In genomic region chr9:82975176-82975575, GRCh38 we compare ENCODE assay signal across 22 cellular contexts.
DNase-seq lines count a peak whose midpoint lies in the region; ATAC-seq, FAIRE-seq and TF ChIP-seq lines count a peak whose summit lies in the region.
"Had no signal": no experiment of that assay in that cellular context is flagged by ENCODE, and none has a peak within 500 bp of the region (broad histone marks: within the 10 kb centered on the region; RNA-seq: fewer than 3 reads in every experiment).

No MANE protein-coding gene starts in this region.

- H3K4me3 ChIP-seq in HepG2 (replicated peaks in 1 of 3; ENCODE audit: insufficient read depth in 1 of 3, low read depth in 2 of 3, low read length in 3 of 3) (no peak overlapping the region), right lobe of liver (no peak overlapping the region), HEK293 (ENCODE audit: low read depth, low read length) (no peak overlapping the region), bronchial epithelial cell (ENCODE audit: low read depth, low read length) (no peak overlapping the region), mesendoderm (ENCODE audit: low read length) (no peak overlapping the region)
- H3K4me3 ChIP-seq: BLaER1 had no signal

- H4K20me1 ChIP-seq in HepG2 (ENCODE audit: insufficient read depth, low read length), result no peaks in the 10 kb centered on the region
- H4K20me1 ChIP-seq: BLaER1 had no signal

- H2AK5ac ChIP-seq in mesendoderm (ENCODE audit: low read length), result no peak overlapping the region

- CTCF ChIA-PET in HepG2 (lab: Yijun Ruan, JAX; ENCODE audit: low intra/inter-chr PET ratio, low total read pairs) (no interaction called here), HEK293 (lab: Yijun Ruan, JAX) (no interaction called here)

- no peak overlapping the region for H3K23ac ChIP-seq in mesendoderm (ENCODE audit: low read length)

- BruUV-seq in HepG2 (replicated peaks; lab: Mats Ljungman, UMichigan), result no TSS peak

- H3K56ac ChIP-seq in mesendoderm (ENCODE audit: low read length), result no peak overlapping the region

- H3K4me1 ChIP-seq in HepG2 (ENCODE audit: insufficient read depth, low read length) (no peaks in the 10 kb centered on the region), right lobe of liver (no peaks in the 10 kb centered on the region), HEK293 (ENCODE audit: control insufficient read depth, insufficient read depth, low read length) (no peaks in the 10 kb centered on the region), mesendoderm (ENCODE audit: control insufficient read depth, low read depth, low read length) (no peaks in the 10 kb centered on the region)
- H3K4me1 ChIP-seq: BE2C, BLaER1, Caco-2 had no signal

- H2BK5ac ChIP-seq in mesendoderm (ENCODE audit: low read length), result no peak overlapping the region

- WGBS in HepG2 (ENCODE audit: low lambda C conversion rate), result 26% methylated on average over 6 of the region's 6 CpGs
- WGBS in right lobe of liver (ENCODE audit: insufficient coverage, low coverage, low lambda C conversion rate, missing lambda C conversion rate), result 62% methylated on average over 5 of the region's 6 CpGs
- WGBS in mesendoderm (ENCODE audit: extremely low coverage, insufficient coverage, low lambda C conversion rate), result no CpG with 5 or more reads among the region's 6 CpGs

- H3K27me3 ChIP-seq in HepG2 (ENCODE audit: control insufficient read depth in 1 of 2, insufficient read depth in 2 of 2, low read length in 2 of 2) (no peaks in the 10 kb centered on the region), right lobe of liver (no peaks in the 10 kb centered on the region), bronchial epithelial cell (ENCODE audit: control insufficient read depth, insufficient read depth, low read length) (no peaks in the 10 kb centered on the region), mesendoderm (ENCODE audit: insufficient read depth, low read length, poor library complexity) (no peaks in the 10 kb centered on the region)
- H3K27me3 ChIP-seq: BE2C, BLaER1 had no signal

- H3K4me2 ChIP-seq in HepG2 (ENCODE audit: low read depth, low read length), result no peak overlapping the region
- H3K4me2 ChIP-seq in mesendoderm (ENCODE audit: low read length), result no peak overlapping the region
- H3K4me2 ChIP-seq: BLaER1 had no signal

- H2BK15ac ChIP-seq in mesendoderm (replicated peaks; ENCODE audit: low read depth), result no peak overlapping the region

- TF ChIP-seq EP300 in HepG2 (IDR thresholded peaks at IDR 0.05; ENCODE audit: low read depth in 2 of 2, low read length in 2 of 2), result no peak
- no peak for TF ChIP-seq EP300 in HepG2 (CRISPR knock-in tag; IDR thresholded peaks at IDR 0.05; ENCODE audit: borderline replicate concordance)

- H2BK120ac ChIP-seq in mesendoderm (ENCODE audit: low read depth, low read length), result no peak overlapping the region

- H3K9ac ChIP-seq in HepG2 (ENCODE audit: insufficient read depth, low read depth, low read length), result no peak overlapping the region
- no peak overlapping the region for H3K9ac ChIP-seq in mesendoderm (ENCODE audit: low read length)
- H3K9ac ChIP-seq: BLaER1 had no signal

- FAIRE-seq in HepG2 (lab: Jason Lieb, UNC) (no peak), bronchial epithelial cell (lab: Jason Lieb, UNC) (peak; percentile 86)
- FAIRE-seq: D721Med, G401.6, GM12891, GM19239 had no signal

- ATAC-seq in HepG2 (no peak), right lobe of liver (no peak), Right ventricle myocardium inferior (no peak)
- ATAC-seq: CD8-positive, alpha-beta T cell had no signal

- no peak overlapping the region for H3K18ac ChIP-seq in mesendoderm (ENCODE audit: low read length)

- intact Hi-C loops in HepG2 (cut with micrococcal nuclease; ENCODE audit: unreplicated experiment), result no loop called here
- intact Hi-C loops in right lobe of liver (cut with DNase I), result no loop called here
- intact Hi-C loops in Right ventricle myocardium inferior (cut with DNase I), result no loop called here

- no peaks in the 10 kb centered on the region for H3K9me3 ChIP-seq in HepG2 (ENCODE audit: low read length)
- H3K9me3 ChIP-seq in right lobe of liver, result no peaks in the 10 kb centered on the region
- H3K9me3 ChIP-seq in HEK293 (ENCODE audit: control insufficient read depth, insufficient read depth, low read depth, low read length), result no peaks in the 10 kb centered on the region
- H3K9me3 ChIP-seq: BE2C, Caco-2 had no signal

- H3K4ac ChIP-seq in mesendoderm (ENCODE audit: low read depth, low read length), result no peak overlapping the region

- no peak overlapping the region for H4K5ac ChIP-seq in mesendoderm (ENCODE audit: low read length)

- POLR2A ChIA-PET in HepG2 (lab: Yijun Ruan, JAX), result no interaction called here
- POLR2A ChIA-PET in HEK293 (lab: Yijun Ruan, JAX), result no interaction called here

- no peak for TF ChIP-seq POLR2A in HepG2 (IDR thresholded peaks at IDR 0.05; ENCODE audit: insufficient read depth in 1 of 2, low read depth in 2 of 2, low read length in 2 of 2)
- TF ChIP-seq POLR2A in right lobe of liver (IDR thresholded peaks at IDR 0.05), result no peak

- H4K8ac ChIP-seq in mesendoderm (ENCODE audit: low read depth, low read length), result no peak overlapping the region

- DNase-seq in HepG2 (ENCODE audit: low spot score) (no peak), right lobe of liver (no peak), bronchial epithelial cell (ENCODE audit: low read depth) (no peak), mesendoderm (peak; percentile 9), C1 segment of cervical spinal cord (lab: John Stamatoyannopoulos, UW) (no peak), Right ventricle myocardium inferior (ENCODE audit: missing footprints) (no peak), NOMO-1 (lab: John Stamatoyannopoulos, UW; ENCODE audit: unreplicated experiment in 2 of 2) (no peak)
- DNase-seq: ACHN; BE2C; Caco-2; CD4-positive, alpha-beta T cell; CD8-positive, alpha-beta T cell; DMS79 treated with DMSO at 0.1 percent for 48 hours; GF-D8 had no signal

- no peak overlapping the region for H3K27ac ChIP-seq in HepG2 (ENCODE audit: extremely low read length, insufficient read depth, low read length)
- no peak overlapping the region for H3K27ac ChIP-seq in right lobe of liver
- H3K27ac ChIP-seq in HEK293 (ENCODE audit: extremely low read depth, low read depth, low read length), result no peak overlapping the region
- no peak overlapping the region for H3K27ac ChIP-seq in mesendoderm (ENCODE audit: low read depth, low read length)
- H3K27ac ChIP-seq: 22Rv1, BLaER1, C4-2B had no signal

- H3K79me1 ChIP-seq in mesendoderm (ENCODE audit: low read length), result no peaks in the 10 kb centered on the region

- no peak for TF ChIP-seq RAD21 in HepG2 (CRISPR knock-in tag; IDR thresholded peaks at IDR 0.05)

- TF ChIP-seq CTCF in HepG2 (CRISPR knock-in tag; IDR thresholded peaks at IDR 0.05) (no peak), right lobe of liver (IDR thresholded peaks at IDR 0.05) (no peak), HEK293 (tag by site-specific recombination; IDR thresholded peaks at IDR 0.05) (no peak), bronchial epithelial cell (IDR thresholded peaks at IDR 0.05; ENCODE audit: insufficient read depth, low read length, severe bottlenecking) (no peak)

- H3K36me3 ChIP-seq in HepG2 (replicated peaks in 1 of 2; ENCODE audit: control insufficient read depth in 1 of 2, insufficient read depth in 2 of 2, low read length in 2 of 2) (no peaks in the 10 kb centered on the region), right lobe of liver (no peaks in the 10 kb centered on the region), HEK293 (ENCODE audit: control insufficient read depth in 2 of 2, insufficient read depth in 1 of 2, low read length in 2 of 2) (peaks cover 0 to 9% of the 10 kb centered on the region in 2 experiments; a peak in 1 of 3 replicates), bronchial epithelial cell (ENCODE audit: control insufficient read depth, insufficient read depth, low read length) (peaks cover 1% of the 10 kb centered on the region), mesendoderm (ENCODE audit: control insufficient read depth, insufficient read depth, low read length) (no peaks in the 10 kb centered on the region)
- H3K36me3 ChIP-seq: BE2C, BLaER1 had no signal

- in situ Hi-C loops in HepG2 (cut with HindIII; ENCODE audit: extremely low pct_ligation_motif_present, low pct_unique_long_range_greater_than_20kb), result no loop called here

- H3K79me2 ChIP-seq in HepG2 (ENCODE audit: insufficient read depth, low read length), result no peaks in the 10 kb centered on the region
- no peaks in the 10 kb centered on the region for H3K79me2 ChIP-seq in mesendoderm (ENCODE audit: control insufficient read depth, insufficient read depth, low read length)

- H2AFZ ChIP-seq in HepG2 (ENCODE audit: low read length), result no peak overlapping the region

TF ChIP-seq in HepG2, 621 proteins besides CTCF, POLR2A, EP300 and RAD21 (continues in another document):
- TF ChIP-seq REPIN1 (CRISPR knock-in tag; IDR thresholded peaks at IDR 0.05; ENCODE audit: borderline replicate concordance, low read depth), result no peak
- no peak for TF ChIP-seq ZNF589 (CRISPR knock-in tag; conservative IDR thresholded peaks at IDR 0.05)
- no peak for TF ChIP-seq PTBP1 (IDR thresholded peaks at IDR 0.05; ENCODE audit: low read depth, low read length, poor library complexity, severe bottlenecking)
- TF ChIP-seq ATF7 (IDR thresholded peaks at IDR 0.05), result peak; percentile 91
- no peak for TF ChIP-seq ATF7 (CRISPR knock-in tag; IDR thresholded peaks at IDR 0.05)
- TF ChIP-seq HMG20B (CRISPR knock-in tag; conservative IDR thresholded peaks at IDR 0.05), result no peak

TF ChIP-seq in HEK293, 187 proteins besides CTCF, POLR2A, EP300 and RAD21:
- TF ChIP-seq FEZF1 (tag by site-specific recombination; IDR thresholded peaks at IDR 0.05) (no peak), ATF2 (tag by site-specific recombination; IDR thresholded peaks at IDR 0.05; ENCODE audit: low read depth) (peak; percentile 62), BCL11B (tag by site-specific recombination; IDR thresholded peaks at IDR 0.05; ENCODE audit: low read depth) (no peak), ZSCAN23 (tag by site-specific recombination; IDR thresholded peaks at IDR 0.05) (no peak), SCRT2 (tag by site-specific recombination; IDR thresholded peaks at IDR 0.05) (0 out of 2 replicates have a peak, but pooled peaks have one; percentile 13), ZNF214 (tag by site-specific recombination; IDR thresholded peaks at IDR 0.05; ENCODE audit: borderline replicate concordance) (no peak), ZNF548 (tag by site-specific recombination; IDR thresholded peaks at IDR 0.05) (no peak)

Comparison
In these comparisons a context has a peak if more than half of its experiments do, and no peak if none do; other contexts are left out.
1. Of the 63 proteins assayed by ChIP-seq in both HepG2 and HEK293: peak only in HepG2: none; only in HEK293: ATF2; in both: none; in neither: 62.